Comparison of ENCODE assay signal across 22 cellular contexts in the genomic region with DNA sequence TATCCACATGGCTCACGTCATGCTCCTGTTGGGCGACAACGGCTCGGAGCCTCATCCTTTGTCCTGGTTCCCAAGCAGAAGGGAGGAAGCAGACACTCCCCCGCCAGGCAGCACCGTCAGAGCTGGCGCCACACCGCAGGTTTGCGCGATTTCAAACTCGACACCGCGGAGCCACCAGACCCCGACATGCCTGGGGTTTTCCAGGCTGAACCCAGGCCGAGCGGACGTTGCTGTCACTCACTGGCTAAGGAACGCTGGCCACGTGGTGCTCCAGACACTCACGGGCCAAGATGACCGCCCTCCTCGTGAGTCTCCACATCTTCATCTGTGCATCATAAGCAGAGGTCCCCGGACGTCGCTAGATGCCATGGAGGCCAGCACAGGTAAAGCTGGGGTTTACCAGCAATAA. TPM values are rescaled to one million over a fixed set of nuclear protein-coding genes. Genes with fewer than 3 reads are reported as not detected.
A peak's percentile ranks its signal among the peaks of the same experiment; 100 is the strongest.
DNase-seq lines count a peak whose midpoint lies in the region; ATAC-seq and TF ChIP-seq lines count a peak whose summit lies in the region.
"Had no signal": no experiment of that assay in that cellular context is flagged by ENCODE, and none has a peak within 500 bp of the region (broad histone marks: within the 10 kb centered on the region; RNA-seq: fewer than 3 reads in every experiment).

No MANE protein-coding gene starts in this region.

- no peaks in the 10 kb centered on the region for H3K27me3 ChIP-seq in colonic mucosa
- peaks cover 0 to 16% (median 0%) of the 10 kb centered on the region in 4 donors for H3K27me3 ChIP-seq in esophagus squamous epithelium
- H3K27me3 ChIP-seq: BLaER1 had no signal

- ATAC-seq in activated CD8-positive, alpha-beta T cell treated with anti-CD3 and anti-CD28 coated beads for 36 hours: no peak
- no peak for ATAC-seq in T-cell (replicated peaks in 1 of 4)
- ATAC-seq: A549, GM23338, Panc1 had no signal

- POLR2A ChIA-PET in activated CD8-positive, alpha-beta T cell treated with anti-CD3 and anti-CD28 coated beads for 36 hours (lab: Charles Lee): no interaction called here
- POLR2A ChIA-PET in T-cell (lab: Charles Lee): no interaction called here

- H3K36me3 ChIP-seq in colonic mucosa (no peaks in the 10 kb centered on the region), esophagus squamous epithelium (no peaks in the 10 kb centered on the region)

- peaks cover 3% of the 10 kb centered on the region for H3K27me3 Mint-ChIP-seq in nephron progenitor cell (ENCODE audit: low read depth, poor library complexity)
- H3K27me3 Mint-ChIP-seq in activated CD8-positive, alpha-beta T cell treated with anti-CD3 and anti-CD28 coated beads for 36 hours: no peaks in the 10 kb centered on the region
- no peaks in the 10 kb centered on the region for H3K27me3 Mint-ChIP-seq in T-cell

- H3K36me3 Mint-ChIP-seq in nephron progenitor cell (ENCODE audit: low read depth): peaks cover 28% of the 10 kb centered on the region
- H3K36me3 Mint-ChIP-seq in activated CD8-positive, alpha-beta T cell treated with anti-CD3 and anti-CD28 coated beads for 36 hours (ENCODE audit: low read depth): peaks cover 10% of the 10 kb centered on the region
- H3K36me3 Mint-ChIP-seq in T-cell: no peaks in the 10 kb centered on the region

- H3K4me1 ChIP-seq in colonic mucosa (no peaks in the 10 kb centered on the region), esophagus squamous epithelium (peaks cover 0 to 14% (median 0%) of the 10 kb centered on the region in 3 donors)
- H3K4me1 ChIP-seq: A549, BLaER1 had no signal

- CTCF ChIA-PET in activated CD8-positive, alpha-beta T cell treated with anti-CD3 and anti-CD28 coated beads for 36 hours (lab: Charles Lee): no interaction called here
- CTCF ChIA-PET in T-cell (lab: Charles Lee): no interaction called here

- intact Hi-C loops in colonic mucosa (cut with DNase I) (no loop called here), esophagus squamous epithelium (cut with DNase I) (no loop called here)
- intact Hi-C loops in activated CD8-positive, alpha-beta T cell treated with anti-CD3 and anti-CD28 coated beads for 36 hours (cut with micrococcal nuclease): no loop called here

- TF ChIP-seq POLR2A in esophagus squamous epithelium (IDR thresholded peaks at IDR 0.05): no peak

- H3K27ac ChIP-seq in colonic mucosa (no peak overlapping the region), esophagus squamous epithelium (no peak overlapping the region)
- H3K27ac ChIP-seq: A549, BLaER1 had no signal

- no peak for TF ChIP-seq CTCF in colonic mucosa (IDR thresholded peaks at IDR 0.05)
- TF ChIP-seq CTCF in nephron progenitor cell (IDR thresholded peaks at IDR 0.05): no peak
- TF ChIP-seq CTCF in esophagus squamous epithelium (IDR thresholded peaks at IDR 0.05): no peak
- no peak for TF ChIP-seq CTCF in activated CD8-positive, alpha-beta T cell treated with anti-CD3 and anti-CD28 coated beads for 36 hours (IDR thresholded peaks at IDR 0.05)

- H3K9me3 ChIP-seq in colonic mucosa (no peaks in the 10 kb centered on the region), esophagus squamous epithelium (peaks cover 0 to 6% (median 0%) of the 10 kb centered on the region in 3 donors)
- H3K9me3 ChIP-seq: A549 had no signal

- H3K9ac ChIP-seq in colonic mucosa (ENCODE audit: low read depth in 2 of 2, low read length in 2 of 2): no peak overlapping the region
- H3K9ac ChIP-seq: BLaER1 had no signal

- H3K27ac Mint-ChIP-seq in nephron progenitor cell (peak overlapping the region; percentile 50), T-cell (no peak overlapping the region)
- no peak overlapping the region for H3K27ac Mint-ChIP-seq in activated CD8-positive, alpha-beta T cell treated with anti-CD3 and anti-CD28 coated beads for 36 hours
- H3K27ac Mint-ChIP-seq: GM23338 had no signal

- H3K4me3 Mint-ChIP-seq in nephron progenitor cell: no peak overlapping the region
- no peak overlapping the region for H3K4me3 Mint-ChIP-seq in activated CD8-positive, alpha-beta T cell treated with anti-CD3 and anti-CD28 coated beads for 36 hours
- H3K4me3 Mint-ChIP-seq in T-cell: no peak overlapping the region
- H3K4me3 Mint-ChIP-seq: CD4-positive, alpha-beta memory T cell; GM23338 had no signal

- H3K4me3 ChIP-seq in colonic mucosa (no peak overlapping the region), esophagus squamous epithelium (no peak overlapping the region)
- H3K4me3 ChIP-seq: A549, BLaER1, GM23338 had no signal

- DNase-seq in activated CD8-positive, alpha-beta memory T cell treated with anti-CD3 and anti-CD28 coated beads for 24 hours: peak; percentile 26
- DNase-seq in activated CD8-positive, alpha-beta memory T cell treated with anti-CD3 and anti-CD28 coated beads, Interleukin-2, amount 50 U/mL, for 4 hours: no peak
- DNase-seq in 8988T (peak; percentile 11), colonic mucosa (peak; percentile 15), nephron progenitor cell (no peak), esophagus squamous epithelium (lab: John Stamatoyannopoulos, UW) (no peak), T-cell (no peak)
- no peak for DNase-seq in activated CD8-positive, alpha-beta T cell treated with anti-CD3 and anti-CD28 coated beads for 36 hours
- DNase-seq: CD4-positive, alpha-beta memory T cell; DMS153; GF-D8; HCEC 1CT; IMR-90; Kasumi-1; MM.1S; NCI-H1092; NCI-H1436 treated with DMSO at 0.1 percent for 48 hours; NCI-H2029 treated with DMSO at 0.1 percent for 48 hours had no signal

- H3K4me1 Mint-ChIP-seq in nephron progenitor cell: peaks cover 5% of the 10 kb centered on the region
- no peaks in the 10 kb centered on the region for H3K4me1 Mint-ChIP-seq in activated CD8-positive, alpha-beta T cell treated with anti-CD3 and anti-CD28 coated beads for 36 hours (ENCODE audit: low read depth)
- H3K4me1 Mint-ChIP-seq in T-cell: no peaks in the 10 kb centered on the region
- H3K4me1 Mint-ChIP-seq: CD4-positive, alpha-beta memory T cell; GM23338 had no signal

- H3K9me3 Mint-ChIP-seq in nephron progenitor cell: peaks cover 14% of the 10 kb centered on the region
- H3K9me3 Mint-ChIP-seq in activated CD8-positive, alpha-beta T cell treated with anti-CD3 and anti-CD28 coated beads for 36 hours: no peaks in the 10 kb centered on the region
- peaks cover 0 to 5% (median 4%) of the 10 kb centered on the region in 3 donors for H3K9me3 Mint-ChIP-seq in T-cell
- H3K9me3 Mint-ChIP-seq: CD4-positive, alpha-beta memory T cell; GM23338 had no signal

- WGBS in esophagus squamous epithelium, 2 donors: 96 to 100% methylated on average over 1 to 16 of the region's 25 CpGs

RNA-seq across cellular contexts. Expression of a gene that starts 9.0 kb away (rescaled TPM):
- 10 to 100 TPM in 1 of 2 donors, under 1 TPM in 1; 0.72 to 13.7 TPM for total RNA-seq in colonic mucosa
- total RNA-seq in esophagus squamous epithelium: 1 to 10 TPM in 1 of 4 donors, under 1 TPM in 2, not detected in 1; 0.19 to 9.5 (median 0.31) TPM
- total RNA-seq in activated CD8-positive, alpha-beta T cell treated with anti-CD3 and anti-CD28 coated beads for 36 hours: 10 to 100 TPM; 12.5 to 12.7 TPM
- under 1 TPM; 0.09 to 0.70 (median 0.28) TPM for total RNA-seq in T-cell
- total RNA-seq: CD4-positive, alpha-beta memory T cell; IMR-90 had no signal

RNA-seq across cellular contexts. Expression of a gene that starts 59.0 kb away (rescaled TPM):
- total RNA-seq in colonic mucosa: 100 to 1,000 TPM in 1 of 2 donors, 10 to 100 TPM in 1; 80.1 to 138 TPM
- 10 to 100 TPM; 42.8 to 75.2 (median 65.1) TPM for total RNA-seq in esophagus squamous epithelium
- 10 to 100 TPM; 51.4 to 56.2 TPM for total RNA-seq in activated CD8-positive, alpha-beta T cell treated with anti-CD3 and anti-CD28 coated beads for 36 hours
- total RNA-seq in T-cell: 10 to 100 TPM; 70.9 to 91.0 (median 82.1) TPM

Comparison
In these comparisons a context has a peak if more than half of its experiments do, and no peak if none do; other contexts are left out.
1. DNase-seq: peak in activated CD8-positive, alpha-beta memory T cell treated with anti-CD3 and anti-CD28 coated beads for 24 hours (single experiment), 8988T (single experiment) and colonic mucosa (single experiment); none in activated CD8-positive, alpha-beta memory T cell treated with anti-CD3 and anti-CD28 coated beads, Interleukin-2, amount 50 U/mL, for 4 hours (single experiment), nephron progenitor cell (single experiment), esophagus squamous epithelium (single experiment), activated CD8-positive, alpha-beta T cell treated with anti-CD3 and anti-CD28 coated beads for 36 hours (single experiment) and T-cell (0 of 34).